In the genomic region with DNA sequence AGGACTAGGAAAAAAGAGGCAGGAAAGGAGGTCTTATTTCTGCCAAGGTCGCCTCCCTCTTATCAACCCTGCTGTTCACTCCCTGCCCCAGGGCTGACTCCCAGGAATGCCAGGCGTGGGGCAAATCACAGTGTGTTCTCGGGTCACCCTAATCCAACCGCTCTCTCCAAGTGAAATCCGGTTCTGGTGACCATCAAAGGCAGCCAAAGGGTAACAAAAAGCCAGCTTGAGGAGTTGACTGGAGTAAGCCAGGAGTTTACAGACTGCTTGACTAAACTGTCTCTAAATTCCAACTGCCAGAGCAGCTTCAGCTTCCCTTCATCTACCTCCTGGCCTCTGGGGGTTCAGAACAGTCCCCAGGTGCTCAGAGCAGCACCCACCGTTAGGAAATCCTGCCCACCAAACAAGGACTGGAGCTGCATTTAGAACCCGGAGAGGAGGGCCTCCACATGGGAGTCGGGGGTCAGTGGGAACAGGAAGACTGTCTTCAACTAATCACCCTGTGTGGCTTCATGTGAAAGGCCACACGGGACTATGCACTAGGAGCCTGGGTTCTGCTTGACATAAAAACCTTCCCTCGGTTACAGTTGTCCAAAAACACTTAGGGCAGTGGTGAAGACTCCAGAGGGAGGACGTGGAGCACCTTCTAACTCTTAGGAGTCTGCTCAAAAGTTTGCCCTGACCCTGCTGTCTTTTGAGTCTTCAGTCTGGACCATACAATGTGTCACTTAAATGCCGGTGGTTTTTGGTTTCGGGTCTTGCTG, we compare ENCODE assay signal across 1 cellular context.
TF ChIP-seq lines count a peak whose summit lies in the region.

No MANE protein-coding gene starts in this region.

TF ChIP-seq in HepG2, 621 proteins besides CTCF, POLR2A, EP300 and RAD21 (continued from another document and continues in another):
- TF ChIP-seq, protein P1, sequence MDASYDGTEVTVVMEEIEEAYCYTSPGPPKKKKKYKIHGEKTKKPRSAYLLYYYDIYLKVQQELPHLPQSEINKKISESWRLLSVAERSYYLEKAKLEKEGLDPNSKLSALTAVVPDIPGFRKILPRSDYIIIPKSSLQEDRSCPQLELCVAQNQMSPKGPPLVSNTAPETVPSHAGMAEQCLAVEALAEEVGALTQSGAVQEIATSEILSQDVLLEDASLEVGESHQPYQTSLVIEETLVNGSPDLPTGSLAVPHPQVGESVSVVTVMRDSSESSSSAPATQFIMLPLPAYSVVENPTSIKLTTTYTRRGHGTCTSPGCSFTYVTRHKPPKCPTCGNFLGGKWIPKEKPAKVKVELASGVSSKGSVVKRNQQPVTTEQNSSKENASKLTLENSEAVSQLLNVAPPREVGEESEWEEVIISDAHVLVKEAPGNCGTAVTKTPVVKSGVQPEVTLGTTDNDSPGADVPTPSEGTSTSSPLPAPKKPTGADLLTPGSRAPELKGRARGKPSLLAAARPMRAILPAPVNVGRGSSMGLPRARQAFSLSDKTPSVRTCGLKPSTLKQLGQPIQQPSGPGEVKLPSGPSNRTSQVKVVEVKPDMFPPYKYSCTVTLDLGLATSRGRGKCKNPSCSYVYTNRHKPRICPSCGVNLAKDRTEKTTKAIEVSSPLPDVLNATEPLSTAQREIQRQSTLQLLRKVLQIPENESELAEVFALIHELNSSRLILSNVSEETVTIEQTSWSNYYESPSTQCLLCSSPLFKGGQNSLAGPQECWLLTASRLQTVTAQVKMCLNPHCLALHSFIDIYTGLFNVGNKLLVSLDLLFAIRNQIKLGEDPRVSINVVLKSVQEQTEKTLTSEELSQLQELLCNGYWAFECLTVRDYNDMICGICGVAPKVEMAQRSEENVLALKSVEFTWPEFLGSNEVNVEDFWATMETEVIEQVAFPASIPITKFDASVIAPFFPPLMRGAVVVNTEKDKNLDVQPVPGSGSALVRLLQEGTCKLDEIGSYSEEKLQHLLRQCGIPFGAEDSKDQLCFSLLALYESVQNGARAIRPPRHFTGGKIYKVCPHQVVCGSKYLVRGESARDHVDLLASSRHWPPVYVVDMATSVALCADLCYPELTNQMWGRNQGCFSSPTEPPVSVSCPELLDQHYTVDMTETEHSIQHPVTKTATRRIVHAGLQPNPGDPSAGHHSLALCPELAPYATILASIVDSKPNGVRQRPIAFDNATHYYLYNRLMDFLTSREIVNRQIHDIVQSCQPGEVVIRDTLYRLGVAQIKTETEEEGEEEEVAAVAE (CRISPR knock-in tag; IDR thresholded peaks at IDR 0.05; ENCODE audit: borderline replicate concordance) = peak; percentile 8; the same call in 1 of the 2 replicates
- TF ChIP-seq ZNF569 (CRISPR knock-in tag; IDR thresholded peaks at IDR 0.05; ENCODE audit: borderline replicate concordance) (no peak), ZFP37 (CRISPR knock-in tag; IDR thresholded peaks at IDR 0.05; ENCODE audit: borderline replicate concordance) (0 out of 2 replicates have a peak, but pooled peaks have one; percentile 48), NFKB2 (CRISPR knock-in tag; IDR thresholded peaks at IDR 0.05; ENCODE audit: borderline replicate concordance) (no peak), BATF2 (CRISPR knock-in tag; IDR thresholded peaks at IDR 0.05) (no peak), NBN (conservative IDR thresholded peaks at IDR 0.05) (no peak), LRRFIP1 (CRISPR knock-in tag; conservative IDR thresholded peaks at IDR 0.05) (no peak), DMAP1 (CRISPR knock-in tag; IDR thresholded peaks at IDR 0.05) (no peak), ZNF713 (CRISPR knock-in tag; IDR thresholded peaks at IDR 0.05) (no peak), ZNF337 (CRISPR knock-in tag; IDR thresholded peaks at IDR 0.05; ENCODE audit: borderline replicate concordance, low read depth) (no peak), REL (CRISPR knock-in tag; conservative IDR thresholded peaks at IDR 0.05) (no peak), ZNF572 (CRISPR knock-in tag; IDR thresholded peaks at IDR 0.05) (peak; percentile 19; the same call in 1 of the 2 replicates), ZNF652 (CRISPR knock-in tag; IDR thresholded peaks at IDR 0.05; ENCODE audit: borderline replicate concordance, low read depth) (no peak), MED1 (CRISPR knock-in tag; IDR thresholded peaks at IDR 0.05) (0 out of 2 replicates have a peak, but pooled peaks have one; percentile 27), RNF219 (CRISPR knock-in tag; IDR thresholded peaks at IDR 0.05) (peak; percentile 84; the same call in 1 of the 2 replicates), ZNF383 (CRISPR knock-in tag; IDR thresholded peaks at IDR 0.05; ENCODE audit: borderline replicate concordance) (0 out of 2 replicates have a peak, but pooled peaks have one; percentile 74), CENPBD1 (CRISPR knock-in tag; IDR thresholded peaks at IDR 0.05; ENCODE audit: borderline replicate concordance, low read depth) (no peak), RBAK (CRISPR knock-in tag; IDR thresholded peaks at IDR 0.05) (no peak), GTF2F1 (IDR thresholded peaks at IDR 0.05; ENCODE audit: low read length) (no peak), ZFP41 (CRISPR knock-in tag; IDR thresholded peaks at IDR 0.05; ENCODE audit: borderline replicate concordance) (peak; percentile 28; the same call in 1 of the 2 replicates), GATA4 (IDR thresholded peaks at IDR 0.05; ENCODE audit: borderline replicate concordance, low read depth) (no peak), SMC3 (IDR thresholded peaks at IDR 0.05; ENCODE audit: low read length) (no peak), SP140L (CRISPR knock-in tag; IDR thresholded peaks at IDR 0.05; ENCODE audit: borderline replicate concordance) (no peak), TGIF2 (CRISPR knock-in tag; IDR thresholded peaks at IDR 0.05) (peak; percentile 59; the same call in 1 of the 2 replicates), ZIK1 (CRISPR knock-in tag; IDR thresholded peaks at IDR 0.05; ENCODE audit: borderline replicate concordance, low read depth) (no peak), ZNF747 (CRISPR knock-in tag; IDR thresholded peaks at IDR 0.05; ENCODE audit: borderline replicate concordance) (no peak), ZNF24 (IDR thresholded peaks at IDR 0.05) (no peak), SIX4 (CRISPR knock-in tag; IDR thresholded peaks at IDR 0.05) (no peak), ZNF670 (CRISPR knock-in tag; IDR thresholded peaks at IDR 0.05; ENCODE audit: borderline replicate concordance) (no peak; the same call in 1 of the 2 replicates), KLF11 (CRISPR knock-in tag; IDR thresholded peaks at IDR 0.05) (0 out of 2 replicates have a peak, but pooled peaks have one; percentile 7), CAMTA2 (CRISPR knock-in tag; IDR thresholded peaks at IDR 0.05; ENCODE audit: borderline replicate concordance) (peak; percentile 65; the same call in 1 of the 2 replicates), TEAD3 (CRISPR knock-in tag; optimal IDR thresholded peaks at IDR 0.05; ENCODE audit: borderline replicate concordance) (peak; percentile 56), ZNF567 (CRISPR knock-in tag; IDR thresholded peaks at IDR 0.05; ENCODE audit: borderline replicate concordance) (no peak), MTA3 (CRISPR knock-in tag; IDR thresholded peaks at IDR 0.05) (no peak), ZNF710 (CRISPR knock-in tag; IDR thresholded peaks at IDR 0.05; ENCODE audit: borderline replicate concordance) (no peak), ZNF775 (CRISPR knock-in tag; IDR thresholded peaks at IDR 0.05; ENCODE audit: borderline replicate concordance) (no peak)
- TF ChIP-seq, protein P2, sequence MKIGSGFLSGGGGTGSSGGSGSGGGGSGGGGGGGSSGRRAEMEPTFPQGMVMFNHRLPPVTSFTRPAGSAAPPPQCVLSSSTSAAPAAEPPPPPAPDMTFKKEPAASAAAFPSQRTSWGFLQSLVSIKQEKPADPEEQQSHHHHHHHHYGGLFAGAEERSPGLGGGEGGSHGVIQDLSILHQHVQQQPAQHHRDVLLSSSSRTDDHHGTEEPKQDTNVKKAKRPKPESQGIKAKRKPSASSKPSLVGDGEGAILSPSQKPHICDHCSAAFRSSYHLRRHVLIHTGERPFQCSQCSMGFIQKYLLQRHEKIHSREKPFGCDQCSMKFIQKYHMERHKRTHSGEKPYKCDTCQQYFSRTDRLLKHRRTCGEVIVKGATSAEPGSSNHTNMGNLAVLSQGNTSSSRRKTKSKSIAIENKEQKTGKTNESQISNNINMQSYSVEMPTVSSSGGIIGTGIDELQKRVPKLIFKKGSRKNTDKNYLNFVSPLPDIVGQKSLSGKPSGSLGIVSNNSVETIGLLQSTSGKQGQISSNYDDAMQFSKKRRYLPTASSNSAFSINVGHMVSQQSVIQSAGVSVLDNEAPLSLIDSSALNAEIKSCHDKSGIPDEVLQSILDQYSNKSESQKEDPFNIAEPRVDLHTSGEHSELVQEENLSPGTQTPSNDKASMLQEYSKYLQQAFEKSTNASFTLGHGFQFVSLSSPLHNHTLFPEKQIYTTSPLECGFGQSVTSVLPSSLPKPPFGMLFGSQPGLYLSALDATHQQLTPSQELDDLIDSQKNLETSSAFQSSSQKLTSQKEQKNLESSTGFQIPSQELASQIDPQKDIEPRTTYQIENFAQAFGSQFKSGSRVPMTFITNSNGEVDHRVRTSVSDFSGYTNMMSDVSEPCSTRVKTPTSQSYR (CRISPR knock-in tag; IDR thresholded peaks at IDR 0.05; ENCODE audit: borderline replicate concordance) = no peak
- TF ChIP-seq, protein P3, sequence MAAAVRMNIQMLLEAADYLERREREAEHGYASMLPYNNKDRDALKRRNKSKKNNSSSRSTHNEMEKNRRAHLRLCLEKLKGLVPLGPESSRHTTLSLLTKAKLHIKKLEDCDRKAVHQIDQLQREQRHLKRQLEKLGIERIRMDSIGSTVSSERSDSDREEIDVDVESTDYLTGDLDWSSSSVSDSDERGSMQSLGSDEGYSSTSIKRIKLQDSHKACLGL (CRISPR knock-in tag; IDR thresholded peaks at IDR 0.05) = 0 out of 2 replicates have a peak, but pooled peaks have one; percentile 18
- TF ChIP-seq, protein P4, sequence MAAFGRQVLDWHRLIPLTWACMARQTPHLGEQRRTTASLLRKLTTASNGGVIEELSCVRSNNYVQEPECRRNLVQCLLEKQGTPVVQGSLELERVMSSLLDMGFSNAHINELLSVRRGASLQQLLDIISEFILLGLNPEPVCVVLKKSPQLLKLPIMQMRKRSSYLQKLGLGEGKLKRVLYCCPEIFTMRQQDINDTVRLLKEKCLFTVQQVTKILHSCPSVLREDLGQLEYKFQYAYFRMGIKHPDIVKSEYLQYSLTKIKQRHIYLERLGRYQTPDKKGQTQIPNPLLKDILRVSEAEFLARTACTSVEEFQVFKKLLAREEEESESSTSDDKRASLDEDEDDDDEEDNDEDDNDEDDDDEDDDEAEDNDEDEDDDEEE (CRISPR knock-in tag; IDR thresholded peaks at IDR 0.05) = no peak
- TF ChIP-seq, protein P5, sequence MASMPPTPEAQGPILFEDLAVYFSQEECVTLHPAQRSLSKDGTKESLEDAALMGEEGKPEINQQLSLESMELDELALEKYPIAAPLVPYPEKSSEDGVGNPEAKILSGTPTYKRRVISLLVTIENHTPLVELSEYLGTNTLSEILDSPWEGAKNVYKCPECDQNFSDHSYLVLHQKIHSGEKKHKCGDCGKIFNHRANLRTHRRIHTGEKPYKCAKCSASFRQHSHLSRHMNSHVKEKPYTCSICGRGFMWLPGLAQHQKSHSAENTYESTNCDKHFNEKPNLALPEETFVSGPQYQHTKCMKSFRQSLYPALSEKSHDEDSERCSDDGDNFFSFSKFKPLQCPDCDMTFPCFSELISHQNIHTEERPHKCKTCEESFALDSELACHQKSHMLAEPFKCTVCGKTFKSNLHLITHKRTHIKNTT (CRISPR knock-in tag; IDR thresholded peaks at IDR 0.05) = no peak
